In genomic region chr3:126959144-126959920, GRCh38 we compare ENCODE assay signal across 1 cellular context.
TF ChIP-seq lines count a peak whose summit lies in the region.

No MANE protein-coding gene starts in this region.

TF ChIP-seq in HepG2, 621 proteins besides CTCF, POLR2A, EP300 and RAD21:
- TF ChIP-seq ZFP91 (CRISPR knock-in tag; IDR thresholded peaks at IDR 0.05; ENCODE audit: borderline replicate concordance) (no peak), ZFP62 (CRISPR knock-in tag; IDR thresholded peaks at IDR 0.05) (no peak), MYPOP (CRISPR knock-in tag; IDR thresholded peaks at IDR 0.05) (no peak), RERE (CRISPR knock-in tag; IDR thresholded peaks at IDR 0.05; ENCODE audit: low read depth) (no peak), ZBTB25 (CRISPR knock-in tag; IDR thresholded peaks at IDR 0.05) (no peak), SRF (IDR thresholded peaks at IDR 0.05; ENCODE audit: low read depth, low read length) (no peak), ZNF451 (CRISPR knock-in tag; IDR thresholded peaks at IDR 0.05) (no peak), SNRNP70 (IDR thresholded peaks at IDR 0.05; ENCODE audit: low read depth, low read length) (no peak), BHLHE40 (IDR thresholded peaks at IDR 0.05; ENCODE audit: low read length) (no peak), ZNF18 (CRISPR knock-in tag; IDR thresholded peaks at IDR 0.05; ENCODE audit: insufficient replicate concordance) (no peak), ZNF660 (CRISPR knock-in tag; IDR thresholded peaks at IDR 0.05; ENCODE audit: borderline replicate concordance, low read depth) (no peak)
